Comparison of ENCODE assay signal across 14 cellular contexts in genomic region chr2:172299741-172300140, GRCh38.
DNase-seq lines count a peak whose midpoint lies in the region; ATAC-seq and TF ChIP-seq lines count a peak whose summit lies in the region.
"Had no signal": no experiment of that assay in that cellular context is flagged by ENCODE, and none has a peak within 500 bp of the region (broad histone marks: within the 10 kb centered on the region; RNA-seq: fewer than 3 reads in every experiment).

No MANE protein-coding gene starts in this region.

- no peaks in the 10 kb centered on the region for H3K9me3 ChIP-seq in HEK293 (ENCODE audit: control insufficient read depth, insufficient read depth, low read depth, low read length)
- H3K9me3 ChIP-seq: SK-N-SH had no signal

- H3K4me1 ChIP-seq in HEK293 (ENCODE audit: control insufficient read depth, insufficient read depth, low read length), result peaks cover 5% of the 10 kb centered on the region; the same call in 1 of the 2 replicates

- no peak for TF ChIP-seq CTCF in HEK293 (tag by site-specific recombination; IDR thresholded peaks at IDR 0.05)

- H3K27ac ChIP-seq in HEK293 (ENCODE audit: extremely low read depth, low read depth, low read length), result no peak overlapping the region
- H3K27ac ChIP-seq: parathyroid adenoma had no signal

- CTCF ChIA-PET in HEK293 (lab: Yijun Ruan, JAX), result interaction anchor here (0.6 kb wide), 1 partner anchor 95 kb away, joined by 3 read pairs; no protein-coding TSS in a partner anchor

- ATAC-seq in HG02571 (IDR thresholded peaks at IDR 0.05; ENCODE audit: unreplicated experiment) (no peak), GM18505 (IDR thresholded peaks at IDR 0.05; ENCODE audit: unreplicated experiment) (no peak), GM18909 (IDR thresholded peaks at IDR 0.05; ENCODE audit: poor library complexity, unreplicated experiment) (no peak)
- ATAC-seq: activated CD4-positive, alpha-beta T cell treated with anti-CD3 and anti-CD28 coated beads for 36 hours had no signal

- no peak for TF ChIP-seq POLR2A in GM18505 (IDR thresholded peaks at IDR 0.05; ENCODE audit: borderline replicate concordance, extremely low read depth, insufficient read depth, insufficient read length)

- DNase-seq in COLO668 (lab: John Stamatoyannopoulos, UW; ENCODE audit: unreplicated experiment) (peak; percentile 52), RPMI7951 (ENCODE audit: low read depth) (peak; percentile 56), hepatic stellate cell (ENCODE audit: low spot score) (peak; percentile 60), head of caudate nucleus (no peak)
- DNase-seq: activated CD4-positive, alpha-beta T cell treated with anti-CD3 and anti-CD28 coated beads for 36 hours; CD8-positive, alpha-beta memory T cell; NCI-H524 treated with DMSO at 0.1 percent for 48 hours; SK-N-SH; stimulated activated CD4-positive, alpha-beta T cell treated with anti-CD3 and anti-CD28 coated beads, Interleukin-4, amount 100 ng/mL, for 4 hours had no signal

- POLR2A ChIA-PET in HEK293 (lab: Yijun Ruan, JAX), result no interaction called here

- H3K4me3 ChIP-seq in HEK293 (ENCODE audit: low read depth, low read length), result no peak overlapping the region

- H3K36me3 ChIP-seq in HEK293 (ENCODE audit: control insufficient read depth in 2 of 2, insufficient read depth in 1 of 2, low read length in 2 of 2), result no peaks in the 10 kb centered on the region

- intact Hi-C loops in head of caudate nucleus (cut with DNase I), result no loop called here

TF ChIP-seq in HEK293, 187 proteins besides CTCF, POLR2A, EP300 and RAD21 (continues in another document):
- TF ChIP-seq ZNF148 (tag by site-specific recombination; IDR thresholded peaks at IDR 0.05; ENCODE audit: borderline replicate concordance) (no peak), ZNF335 (tag by site-specific recombination; conservative IDR thresholded peaks at IDR 0.05) (no peak), ZNF350 (tag by site-specific recombination; IDR thresholded peaks at IDR 0.05) (no peak), ZNF571 (tag by site-specific recombination; IDR thresholded peaks at IDR 0.05) (no peak), REPIN1 (tag by site-specific recombination; IDR thresholded peaks at IDR 0.05; ENCODE audit: low read depth) (no peak), REST (tag by site-specific recombination; IDR thresholded peaks at IDR 0.05) (no peak), INSM2 (tag by site-specific recombination; IDR thresholded peaks at IDR 0.05) (no peak), ZBTB48 (tag by site-specific recombination; IDR thresholded peaks at IDR 0.05) (no peak), BCL6B (tag by site-specific recombination; IDR thresholded peaks at IDR 0.05) (peak; percentile 93), ZSCAN5A (tag by site-specific recombination; IDR thresholded peaks at IDR 0.05) (no peak), HOXA7 (CRISPR knock-in tag; IDR thresholded peaks at IDR 0.05; ENCODE audit: borderline replicate concordance) (no peak), ZBTB1 (tag by site-specific recombination; IDR thresholded peaks at IDR 0.05) (no peak)

Comparison
In these comparisons a context has a peak if more than half of its experiments do, and no peak if none do; other contexts are left out.
1. DNase-seq: peak in COLO668 (single experiment), RPMI7951 (single experiment) and hepatic stellate cell (single experiment); none in head of caudate nucleus (0 of 42).